ENCODE assay signal across 15 cellular contexts in genomic region chr17:49959183-49959935, GRCh38. TPM values are rescaled to one million over a fixed set of nuclear protein-coding genes. Genes with fewer than 3 reads are reported as not detected.
A peak's percentile ranks its signal among the peaks of the same experiment; 100 is the strongest.
DNase-seq lines count a peak whose midpoint lies in the region; ATAC-seq and TF ChIP-seq lines count a peak whose summit lies in the region.
"Had no signal": no experiment of that assay in that cellular context is flagged by ENCODE, and none has a peak within 500 bp of the region (broad histone marks: within the 10 kb centered on the region; RNA-seq: fewer than 3 reads in every experiment).

No MANE protein-coding gene starts in this region.

- H3K36me3 ChIP-seq in IMR-90 (ENCODE audit: control insufficient read depth, insufficient read depth, low read length) (no peaks in the 10 kb centered on the region), RWPE2 (ENCODE audit: low read depth) (no peaks in the 10 kb centered on the region), kidney epithelial cell (ENCODE audit: control insufficient read depth, insufficient read depth, low read length) (no peaks in the 10 kb centered on the region)
- no peaks in the 10 kb centered on the region for H3K36me3 ChIP-seq in CD4-positive, alpha-beta memory T cell (ENCODE audit: insufficient read depth, low read length)
- H3K36me3 ChIP-seq: neutrophil had no signal

- TF ChIP-seq RAD21 in IMR-90 (IDR thresholded peaks at IDR 0.05; ENCODE audit: low read length), result no peak

- H3K4me2 ChIP-seq in IMR-90 (ENCODE audit: low read depth, low read length), result no peak overlapping the region

- no peak overlapping the region for H3K4ac ChIP-seq in IMR-90 (ENCODE audit: low read depth, low read length)

- WGBS in IMR-90 (ENCODE audit: extremely low coverage in 2 of 2, insufficient read length in 1 of 2), 2 experiments, result 39% methylated on average over 2 of the region's 8 CpGs; no CpG with 5 or more reads in 1 of the 2 experiments

- H2AK5ac ChIP-seq in IMR-90 (ENCODE audit: low read depth, low read length), result no peak overlapping the region

- H3K4me1 Mint-ChIP-seq in CD4-positive, alpha-beta memory T cell, result peaks cover 8 to 19% (median 12%) of the 10 kb centered on the region in 4 donors

- TF ChIP-seq POLR2A in IMR-90 (IDR thresholded peaks at IDR 0.05; ENCODE audit: low read depth, low read length), result no peak

- H4K5ac ChIP-seq in IMR-90 (ENCODE audit: low read depth, low read length), result no peak overlapping the region

- H3K18ac ChIP-seq in IMR-90 (ENCODE audit: low read depth, low read length), result no peak overlapping the region

- CTCF ChIA-PET in IMR-90 (lab: Yijun Ruan, JAX), result no interaction called here
- CTCF ChIA-PET in CD4-positive, alpha-beta memory T cell (lab: Charles Lee; ENCODE audit: partially characterized antibody), result no interaction called here

- in situ Hi-C loops in IMR-90 (cut with MboI; ENCODE audit: low sequenced_read_pairs), result no loop called here

- no peak overlapping the region for H2AK9ac ChIP-seq in IMR-90 (replicated peaks; ENCODE audit: low read depth, low read length, poor library complexity)

- H2BK20ac ChIP-seq in IMR-90 (ENCODE audit: low read depth, low read length), result no peak overlapping the region

- H3K79me1 ChIP-seq in IMR-90 (ENCODE audit: low read depth in 1 of 2, low read length in 2 of 2), result no peaks in the 10 kb centered on the region

- H3K23ac ChIP-seq in IMR-90 (ENCODE audit: low read depth, low read length), result no peak overlapping the region

- ATAC-seq in IMR-90 (ENCODE audit: low read depth), result no peak
- peak; percentile 81 for ATAC-seq in RWPE2 (ENCODE audit: low read depth)
- ATAC-seq in GM19395 (IDR thresholded peaks at IDR 0.05; ENCODE audit: unreplicated experiment), result no peak
- ATAC-seq: activated CD4-positive, alpha-beta T cell treated with anti-CD3 and anti-CD28 coated beads for 36 hours had no signal

- no peak overlapping the region for H3K4me3 Mint-ChIP-seq in CD4-positive, alpha-beta memory T cell
- H3K4me3 Mint-ChIP-seq: activated CD4-positive, alpha-beta T cell treated with anti-CD3 and anti-CD28 coated beads for 36 hours had no signal

- peaks cover 0 to 5% (median 0%) of the 10 kb centered on the region in 8 donors for H3K9me3 Mint-ChIP-seq in CD4-positive, alpha-beta memory T cell

- H3K14ac ChIP-seq in IMR-90 (replicated peaks; ENCODE audit: low read depth, low read length), result no peak overlapping the region

- no peak overlapping the region for H3K27ac Mint-ChIP-seq in CD4-positive, alpha-beta memory T cell
- H3K27ac Mint-ChIP-seq: activated CD4-positive, alpha-beta T cell treated with anti-CD3 and anti-CD28 coated beads for 36 hours had no signal

- no peak overlapping the region for H2BK5ac ChIP-seq in IMR-90 (ENCODE audit: low read depth, low read length, poor library complexity, severe bottlenecking)

- H2BK15ac ChIP-seq in IMR-90 (ENCODE audit: low read depth, low read length), result no peak overlapping the region

- H4K20me1 ChIP-seq in IMR-90 (ENCODE audit: insufficient read depth, low read length), result peaks cover 5% of the 10 kb centered on the region

- H3K4me1 ChIP-seq in IMR-90 (ENCODE audit: control insufficient read depth, insufficient read depth, low read length) (no peaks in the 10 kb centered on the region), RWPE2 (ENCODE audit: insufficient read depth, poor library complexity, severe bottlenecking) (peaks cover 9% of the 10 kb centered on the region)
- peaks cover 11% of the 10 kb centered on the region for H3K4me1 ChIP-seq in CD4-positive, alpha-beta memory T cell (ENCODE audit: insufficient read depth, low read length)

- H3K27ac ChIP-seq in IMR-90 (ENCODE audit: insufficient read depth, low read length), result no peak overlapping the region
- no peak overlapping the region for H3K27ac ChIP-seq in RWPE2 (ENCODE audit: poor library complexity, severe bottlenecking)
- no peak overlapping the region for H3K27ac ChIP-seq in CD4-positive, alpha-beta memory T cell (ENCODE audit: low read depth, low read length)
- H3K27ac ChIP-seq: C4-2B, neutrophil had no signal

- no peak overlapping the region for H2AFZ ChIP-seq in IMR-90 (replicated peaks; ENCODE audit: low read length, poor library complexity)

- no peak overlapping the region for H4K8ac ChIP-seq in IMR-90 (ENCODE audit: low read depth in 2 of 2, low read length in 2 of 2)

- H3K9me1 ChIP-seq in IMR-90 (ENCODE audit: insufficient read depth, low read length), result no peaks in the 10 kb centered on the region

- peak; percentile 35 for DNase-seq in ELF-1 (ENCODE audit: low read depth, low spot score)
- DNase-seq in IMR-90, result peak; percentile 4
- DNase-seq in RWPE2 (ENCODE audit: low spot score), result no peak
- DNase-seq in kidney epithelial cell (ENCODE audit: low read depth), result peak; percentile 28
- no peak for DNase-seq in hippocampal formation (lab: John Stamatoyannopoulos, UW)
- no peak for DNase-seq in CD4-positive, alpha-beta memory T cell
- no peak for DNase-seq in SW 1271 (lab: John Stamatoyannopoulos, UW)
- DNase-seq: activated CD4-positive, alpha-beta T cell treated with anti-CD3 and anti-CD28 coated beads for 36 hours; KG1 had no signal

- BruUV-seq in IMR-90 (replicated peaks; lab: Mats Ljungman, UMichigan), result no TSS peak

- POLR2A ChIA-PET in IMR-90 (lab: Charles Lee; ENCODE audit: unreplicated experiment), result no interaction called here
- POLR2A ChIA-PET in CD4-positive, alpha-beta memory T cell (lab: Charles Lee; ENCODE audit: partially characterized antibody), result no interaction called here

- H3K9me3 ChIP-seq in IMR-90 (ENCODE audit: control insufficient read depth, insufficient read depth, low read length) (peaks cover 5% of the 10 kb centered on the region), RWPE2 (ENCODE audit: severe bottlenecking) (no peaks in the 10 kb centered on the region)
- H3K9me3 ChIP-seq in CD4-positive, alpha-beta memory T cell (ENCODE audit: control insufficient read depth in 1 of 2, low read length in 2 of 2), result no peaks in the 10 kb centered on the region
- H3K9me3 ChIP-seq: neutrophil had no signal

- H3K27me3 Mint-ChIP-seq in CD4-positive, alpha-beta memory T cell, result peaks cover 26 to 46% of the 10 kb centered on the region in 2 donors

- no peak for TF ChIP-seq CTCF in IMR-90 (conservative IDR thresholded peaks at IDR 0.05; ENCODE audit: low read depth, low read length)
- TF ChIP-seq CTCF in RWPE2 (IDR thresholded peaks at IDR 0.05; ENCODE audit: poor library complexity, severe bottlenecking), result no peak
- TF ChIP-seq CTCF in kidney epithelial cell (IDR thresholded peaks at IDR 0.05; ENCODE audit: insufficient read depth, low read length, poor library complexity, severe bottlenecking), result no peak

- H3K9ac ChIP-seq in IMR-90 (ENCODE audit: low read depth, low read length), result no peak overlapping the region

- H3K56ac ChIP-seq in IMR-90 (ENCODE audit: extremely low read depth, insufficient read depth, low read length), result no peak overlapping the region

- H3K27me3 ChIP-seq in IMR-90 (ENCODE audit: control insufficient read depth, insufficient read depth, low read length), result peaks cover 55% of the 10 kb centered on the region
- peaks cover 13% of the 10 kb centered on the region for H3K27me3 ChIP-seq in RWPE2 (ENCODE audit: insufficient read depth, poor library complexity, severe bottlenecking)
- peaks cover 27% of the 10 kb centered on the region for H3K27me3 ChIP-seq in kidney epithelial cell (ENCODE audit: control insufficient read depth, insufficient read depth, low read length)
- H3K27me3 ChIP-seq in CD4-positive, alpha-beta memory T cell (ENCODE audit: insufficient read depth, low read length), result peaks cover 23% of the 10 kb centered on the region

- no peak overlapping the region for H2BK120ac ChIP-seq in IMR-90 (ENCODE audit: low read depth, low read length)

- no peaks in the 10 kb centered on the region for H3K36me3 Mint-ChIP-seq in CD4-positive, alpha-beta memory T cell

- intact Hi-C loops in IMR-90 (cut with micrococcal nuclease), result no loop called here
- intact Hi-C loops in CD4-positive, alpha-beta memory T cell (cut with micrococcal nuclease), result no loop called here

- dilution Hi-C loops in IMR-90 (cut with HindIII; ENCODE audit: low sequenced_read_pairs, unreplicated experiment), result no loop called here

- no peak overlapping the region for H3K4me3 ChIP-seq in IMR-90 (ENCODE audit: insufficient read depth, low read depth, low read length)
- H3K4me3 ChIP-seq in RWPE2 (ENCODE audit: severe bottlenecking), result no peak overlapping the region
- H3K4me3 ChIP-seq in kidney epithelial cell (ENCODE audit: low read depth, low read length), result no peak overlapping the region
- no peak overlapping the region for H3K4me3 ChIP-seq in CD4-positive, alpha-beta memory T cell (ENCODE audit: low read length in 2 of 2)

- H4K91ac ChIP-seq in IMR-90 (ENCODE audit: insufficient read depth, low read depth, low read length), result no peak overlapping the region

TF ChIP-seq in IMR-90, 13 proteins besides CTCF, POLR2A, EP300 and RAD21 (continues in another document):
- TF ChIP-seq MAFK (IDR thresholded peaks at IDR 0.05; ENCODE audit: low read depth, low read length), result no peak
- TF ChIP-seq BHLHE40 (IDR thresholded peaks at IDR 0.05; ENCODE audit: low read depth, low read length), result no peak
- no peak for TF ChIP-seq CHD1 (IDR thresholded peaks at IDR 0.05; ENCODE audit: low read depth, low read length)
- no peak for TF ChIP-seq USF2 (IDR thresholded peaks at IDR 0.05; ENCODE audit: low read depth, low read length)
- TF ChIP-seq RFX5 (IDR thresholded peaks at IDR 0.05; ENCODE audit: low read depth, low read length), result no peak
- no peak for TF ChIP-seq CEBPB (IDR thresholded peaks at IDR 0.05; ENCODE audit: low read depth, low read length)
- no peak for TF ChIP-seq RCOR1 (IDR thresholded peaks at IDR 0.05; ENCODE audit: insufficient replicate concordance, low read length)

RNA-seq across cellular contexts. Expression of gene DLX4, which starts 9.6 kb away (rescaled TPM):
- total RNA-seq in IMR-90 (2012; rRNA removed), result not detected in 2 replicates
- polyA plus RNA-seq in IMR-90 (2012; rRNA removed), result not detected in 2 replicates
- polyA plus RNA-seq in IMR-90 (2012; cell fraction: cytosol; rRNA removed), result not detected in 2 replicates
- polyA plus RNA-seq in IMR-90 (2012; cell fraction: nucleus; rRNA removed; ENCODE audit: low replicate concordance), result 0.13 and 0.17 TPM in 2 replicates
- total RNA-seq in kidney epithelial cell, result 0.21 and 0.50 TPM in 2 replicates
- total RNA-seq in CD4-positive, alpha-beta memory T cell, result 1 to 10 TPM in 1 of 2 experiments, under 1 TPM in 1; 0.70 to 1.2 TPM
- polyA plus RNA-seq in CD4-positive, alpha-beta memory T cell, result under 1 TPM; 0.22 to 0.33 TPM
- total RNA-seq: lung microvascular endothelial cell; skeletal muscle tissue; T-helper 1 cell treated with Interleukin-12 subunit alpha and Interleukin-12 subunit beta and Interleukin-4 antibody, amounts not matched to agents 30 ng/mL and 1 ng/mL, for 36 hours had no signal

RNA-seq across cellular contexts. Expression of gene DLX3, which starts 35.7 kb away (rescaled TPM):
- total RNA-seq in IMR-90 (2012; rRNA removed) (not detected in 2 replicates), kidney epithelial cell (0.04 and 0.55 TPM in 2 replicates)
- polyA plus RNA-seq in IMR-90 (2012; rRNA removed), result not detected in 2 replicates
- polyA plus RNA-seq in IMR-90 (2012; cell fraction: cytosol; rRNA removed), result not detected in 2 replicates
- polyA plus RNA-seq in IMR-90 (2012; cell fraction: nucleus; rRNA removed; ENCODE audit: low replicate concordance), result not detected in 2 replicates
- total RNA-seq in CD4-positive, alpha-beta memory T cell, result not detected
- not detected for polyA plus RNA-seq in CD4-positive, alpha-beta memory T cell
- total RNA-seq: lung microvascular endothelial cell; skeletal muscle tissue; T-helper 1 cell treated with Interleukin-12 subunit alpha and Interleukin-12 subunit beta and Interleukin-4 antibody, amounts not matched to agents 30 ng/mL and 1 ng/mL, for 36 hours had no signal

Comparison
In these comparisons a context has a peak if more than half of its experiments do, and no peak if none do; other contexts are left out.
1. DNase-seq: peak in ELF-1 (single experiment), IMR-90 (single experiment) and kidney epithelial cell (single experiment); none in RWPE2 (single experiment), hippocampal formation (0 of 2), CD4-positive, alpha-beta memory T cell (0 of 5) and SW 1271 (0 of 2).